In the genomic region with DNA sequence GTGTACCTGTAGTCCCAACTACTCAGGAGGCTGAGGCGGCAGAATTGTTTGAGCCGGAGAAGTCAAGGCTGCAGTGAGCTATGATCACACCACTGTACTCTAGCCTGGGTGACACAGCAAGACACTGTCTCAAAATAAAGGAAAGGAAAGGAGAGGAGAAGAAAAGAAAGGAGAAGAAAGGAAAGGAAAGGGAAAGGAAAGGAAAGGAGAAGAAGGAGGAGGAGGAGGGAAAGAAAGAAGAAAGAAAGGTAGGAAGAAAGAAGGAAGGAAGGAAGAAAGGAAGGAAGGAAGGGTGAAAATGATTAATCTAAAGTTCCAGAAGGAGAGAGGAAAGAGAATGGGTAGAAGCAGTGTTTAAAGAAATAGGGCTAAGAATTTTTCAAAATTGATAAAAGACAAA, we compare ENCODE assay signal across 22 cellular contexts. TPM values are rescaled to one million over a fixed set of nuclear protein-coding genes. Genes with fewer than 3 reads are reported as not detected.
A peak's percentile ranks its signal among the peaks of the same experiment; 100 is the strongest.
DNase-seq lines count a peak whose midpoint lies in the region; ATAC-seq and TF ChIP-seq lines count a peak whose summit lies in the region.
"Had no signal": no experiment of that assay in that cellular context is flagged by ENCODE, and none has a peak within 500 bp of the region (broad histone marks: within the 10 kb centered on the region; RNA-seq: fewer than 3 reads in every experiment).

No MANE protein-coding gene starts in this region.

- H2AFZ ChIP-seq in GM23248 (peak overlapping the region; percentile 78; the same call in 1 of the 2 replicates), H9 (ENCODE audit: low read length) (no peak overlapping the region)

- H2BK120ac ChIP-seq in H9 (ENCODE audit: low read depth, low read length, poor library complexity, severe bottlenecking), result no peak overlapping the region

- H3K4me1 ChIP-seq in GM23248 (ENCODE audit: insufficient read depth) (peaks cover 8% of the 10 kb centered on the region), H9 (ENCODE audit: insufficient read depth, low read length) (no peaks in the 10 kb centered on the region)
- H3K4me1 ChIP-seq: Caco-2 had no signal

- H3K9ac ChIP-seq in GM23248 (no peak overlapping the region), H9 (ENCODE audit: extremely low read depth, insufficient read length, low read length) (no peak overlapping the region)
- H3K9ac ChIP-seq: BLaER1 treated with 17β-estradiol and CSF1 and Interleukin-3, amounts not matched to agents 10 nM and 100 nM had no signal

- H4K5ac ChIP-seq in H9 (ENCODE audit: insufficient read length, low read depth, low read length), result no peak overlapping the region

- in situ Hi-C loops in GM23248 (cut with MboI), result no loop called here

- peaks cover 10% of the 10 kb centered on the region for H3F3A ChIP-seq in GM23248 (ENCODE audit: insufficient read depth)

- H2BK5ac ChIP-seq in H9 (ENCODE audit: insufficient read length, low read length), result no peak overlapping the region

- H4K91ac ChIP-seq in H9 (ENCODE audit: insufficient read length, low read depth, low read length), result no peak overlapping the region

- no peak overlapping the region for H3K23ac ChIP-seq in H9 (ENCODE audit: insufficient read length, low read depth, low read length)

- no peaks in the 10 kb centered on the region for H3K36me3 Mint-ChIP-seq in H9 (ENCODE audit: insufficient read depth in 1 of 3, low read depth in 3 of 3)
- no peaks in the 10 kb centered on the region for H3K36me3 Mint-ChIP-seq in endothelial cell (ENCODE audit: low read depth, unreplicated experiment)
- H3K36me3 Mint-ChIP-seq in T-cell, result no peaks in the 10 kb centered on the region
- H3K36me3 Mint-ChIP-seq: CD4-positive, alpha-beta memory T cell had no signal

- no peak overlapping the region for H3K4me3 Mint-ChIP-seq in H9
- H3K4me3 Mint-ChIP-seq in endothelial cell (ENCODE audit: unreplicated experiment), result no peak overlapping the region
- no peak overlapping the region for H3K4me3 Mint-ChIP-seq in T-cell

- H3K79me2 ChIP-seq in GM23248 (ENCODE audit: insufficient read depth) (no peaks in the 10 kb centered on the region), H9 (ENCODE audit: insufficient read depth, low read length) (no peaks in the 10 kb centered on the region)

- no peak overlapping the region for H2BK20ac ChIP-seq in H9 (ENCODE audit: low read depth, low read length, poor library complexity, severe bottlenecking)

- no peak overlapping the region for H3K56ac ChIP-seq in H9 (ENCODE audit: insufficient read length, low read depth, low read length)

- no peak overlapping the region for H3K4me2 ChIP-seq in GM23248 (ENCODE audit: unreplicated experiment)
- no peak overlapping the region for H3K4me2 ChIP-seq in H9 (ENCODE audit: insufficient read depth, insufficient read length, low read length)

- H3K27me3 ChIP-seq in GM23248 (replicated peaks; ENCODE audit: insufficient read depth) (no peaks in the 10 kb centered on the region), H9 (ENCODE audit: insufficient read depth, low read length) (no peaks in the 10 kb centered on the region), MG63 (no peaks in the 10 kb centered on the region)

- DNase-seq in GM23248 (no peak), H9 (no peak), endothelial cell (ENCODE audit: low spot score) (no peak), substantia nigra (lab: John Stamatoyannopoulos, UW) (no peak), MG63 (no peak), T-cell (no peak)
- DNase-seq: Caco-2; CD4-positive, alpha-beta memory T cell; DND-41; GOT3; Kasumi-1; NCI-H1417; NCI-H1694 treated with DMSO at 0.1 percent for 48 hours; NCI-H2081 treated with DMSO at 0.1 percent for 48 hours; NCI-H2171 treated with DMSO at 0.1 percent for 48 hours; NCI-H524 treated with DMSO at 0.1 percent for 48 hours; NCI-H82; SJCRH30 had no signal

- no peak overlapping the region for H2BK12ac ChIP-seq in H9 (ENCODE audit: insufficient read length, low read depth, low read length)

- H2AK5ac ChIP-seq in H9 (ENCODE audit: insufficient read length, low read length), result no peak overlapping the region

- peak overlapping the region in 2 of 3 experiments; percentile 14 to 36; a peak in 2 of 7 replicates for H3K27ac Mint-ChIP-seq in H9
- peak overlapping the region; percentile 13 for H3K27ac Mint-ChIP-seq in endothelial cell (ENCODE audit: unreplicated experiment)
- H3K27ac Mint-ChIP-seq in T-cell, result peak overlapping the region in 1 of 2 donors; percentile 34

- H3K9me3 ChIP-seq in GM23248 (ENCODE audit: low read depth) (no peaks in the 10 kb centered on the region), H9 (ENCODE audit: control insufficient read depth, low read depth, low read length) (no peaks in the 10 kb centered on the region), MG63 (no peaks in the 10 kb centered on the region)
- H3K9me3 ChIP-seq: BLaER1 treated with 17β-estradiol and CSF1 and Interleukin-3, amounts not matched to agents 10 nM and 100 nM; Caco-2; SJCRH30 had no signal

- H3K79me1 ChIP-seq in H9 (ENCODE audit: insufficient read depth, low read depth, low read length, poor library complexity, severe bottlenecking), result no peaks in the 10 kb centered on the region

- 98 to 100% methylated on average over 2 of the region's 2 CpGs for WGBS in GM23248 (ENCODE audit: low coverage in 1 of 2, low lambda C conversion rate in 2 of 2, missing lambda C conversion rate in 2 of 2), 2 experiments
- WGBS in H9 (ENCODE audit: extremely low coverage, insufficient read length, low lambda C conversion rate), result no CpG with 5 or more reads among the region's 2 CpGs

- no peaks in the 10 kb centered on the region for H3K9me2 ChIP-seq in GM23248 (ENCODE audit: insufficient read depth)

- H3K23me2 ChIP-seq in H9 (ENCODE audit: insufficient read length, low read depth, low read length, poor library complexity, severe bottlenecking), result no peaks in the 10 kb centered on the region

- no peaks in the 10 kb centered on the region for H3K36me3 ChIP-seq in GM23248 (ENCODE audit: low read depth)
- no peaks in the 10 kb centered on the region for H3K36me3 ChIP-seq in MG63
- H3K36me3 ChIP-seq: BLaER1 treated with 17β-estradiol and CSF1 and Interleukin-3, amounts not matched to agents 10 nM and 100 nM; SJCRH30 had no signal

- H3K27ac ChIP-seq in GM23248 (no peak overlapping the region), H9 (ENCODE audit: insufficient read length, low read depth, low read length) (no peak overlapping the region), substantia nigra (ENCODE audit: low read depth, low read length, poor library complexity, severe bottlenecking) (peak overlapping the region; percentile 51)
- H3K27ac ChIP-seq: BLaER1 treated with 17β-estradiol and CSF1 and Interleukin-3, amounts not matched to agents 10 nM and 100 nM; SJCRH30 had no signal

- peaks cover 12 to 26% of the 10 kb centered on the region in 2 experiments for H3K4me1 Mint-ChIP-seq in H9
- H3K4me1 Mint-ChIP-seq in endothelial cell (ENCODE audit: unreplicated experiment), result peaks cover 14% of the 10 kb centered on the region
- H3K4me1 Mint-ChIP-seq in T-cell, result peaks cover 5 to 13% (median 11%) of the 10 kb centered on the region in 3 donors

- H3K27me3 Mint-ChIP-seq in H9 (ENCODE audit: low read depth) (no peaks in the 10 kb centered on the region), endothelial cell (ENCODE audit: unreplicated experiment) (no peaks in the 10 kb centered on the region), T-cell (peaks cover 0 to 4% of the 10 kb centered on the region in 2 donors)

- no peak overlapping the region for H3K18ac ChIP-seq in H9 (ENCODE audit: insufficient read length, low read depth, low read length)

- TF ChIP-seq CTCF in H9 (conservative IDR thresholded peaks at IDR 0.05) (no peak), endothelial cell (IDR thresholded peaks at IDR 0.05; ENCODE audit: unreplicated experiment) (no peak)

- no peak overlapping the region for H3K4me3 ChIP-seq in GM23248
- H3K4me3 ChIP-seq in MG63, result no peak overlapping the region
- H3K4me3 ChIP-seq: BLaER1 treated with 17β-estradiol and CSF1 and Interleukin-3, amounts not matched to agents 10 nM and 100 nM; SJCRH30 had no signal

- H4K20me1 ChIP-seq in GM23248 (ENCODE audit: insufficient read depth), result no peaks in the 10 kb centered on the region
- no peaks in the 10 kb centered on the region for H4K20me1 ChIP-seq in H9 (ENCODE audit: control insufficient read depth, insufficient read depth, insufficient read length)

- H3K9me3 Mint-ChIP-seq in H9 (peaks cover 4 to 6% of the 10 kb centered on the region in 2 experiments; a peak in 3 of 5 replicates), endothelial cell (ENCODE audit: unreplicated experiment) (no peaks in the 10 kb centered on the region), T-cell (no peaks in the 10 kb centered on the region)

- no peak overlapping the region for H2BK15ac ChIP-seq in H9 (ENCODE audit: low read depth, low read length)

- ATAC-seq in T-cell (replicated peaks in 1 of 4), result no peak
- ATAC-seq in GM21515 (IDR thresholded peaks at IDR 0.05; ENCODE audit: unreplicated experiment), result no peak
- ATAC-seq: HCT116, Panc1 had no signal

- H3K4ac ChIP-seq in H9 (ENCODE audit: low read depth, low read length), result no peak overlapping the region

- no peak overlapping the region for H4K8ac ChIP-seq in H9 (replicated peaks; ENCODE audit: insufficient read length, low read depth, low read length)

- CTCF ChIA-PET in T-cell (lab: Charles Lee), result interaction anchor here (0.6 to 1.6 kb wide), 5 partner anchors 12 to 203 kb away, joined by 4 to 5 read pairs (median 4); no protein-coding TSS in a partner anchor

- POLR2A ChIA-PET in T-cell (lab: Charles Lee), result interaction anchor here in 1 of 2 donors (1.1 kb wide), 1 partner anchor 32 kb away, joined by 3 read pairs; no protein-coding TSS in a partner anchor

- H3T11ph ChIP-seq in H9 (ENCODE audit: low read length), result no peak overlapping the region

- no peak overlapping the region for H3K14ac ChIP-seq in H9 (ENCODE audit: insufficient read depth, low read length)

RNA-seq across cellular contexts. Expression of a gene that starts 12.2 kb away (rescaled TPM):
- 36.8 and 43.0 TPM in 2 replicates for total RNA-seq in GM23248 (2014; rRNA removed; shearing (Covaris generic))
- polyA plus RNA-seq in GM23248 (2016; fragmentation: Nextera tagmentation; extraction: Ambion mirVana), result 27.8 and 27.9 TPM in 2 replicates
- total RNA-seq in H9 (2021) (1.5 and 2.7 TPM in 2 replicates), endothelial cell (ENCODE audit: unreplicated experiment) (1.5 TPM), T-cell (not detected)
- total RNA-seq in MG63 (2014; rRNA removed; shearing (Covaris generic); ENCODE audit: low replicate concordance), result 27.6 and 32.3 TPM in 2 replicates
- polyA plus RNA-seq: CD4-positive, alpha-beta memory T cell had no signal

RNA-seq across cellular contexts. Expression of a gene that starts 39.5 kb away (rescaled TPM):
- 3.6 and 3.9 TPM in 2 replicates for total RNA-seq in GM23248 (2014; rRNA removed; shearing (Covaris generic))
- 0.51 and 1.3 TPM in 2 replicates for polyA plus RNA-seq in GM23248 (2016; fragmentation: Nextera tagmentation; extraction: Ambion mirVana)
- total RNA-seq in H9 (2021) (10.7 and 10.9 TPM in 2 replicates), endothelial cell (ENCODE audit: unreplicated experiment) (0.44 TPM), T-cell (1 to 10 TPM in 2 of 5 donors, under 1 TPM in 3; 0.65 to 3.4 (median 0.98) TPM)
- total RNA-seq in MG63 (2014; rRNA removed; shearing (Covaris generic); ENCODE audit: low replicate concordance), result 3.4 and 8.5 TPM in 2 replicates
